Comparison of ENCODE assay signal across 1 cellular context in the genomic region with DNA sequence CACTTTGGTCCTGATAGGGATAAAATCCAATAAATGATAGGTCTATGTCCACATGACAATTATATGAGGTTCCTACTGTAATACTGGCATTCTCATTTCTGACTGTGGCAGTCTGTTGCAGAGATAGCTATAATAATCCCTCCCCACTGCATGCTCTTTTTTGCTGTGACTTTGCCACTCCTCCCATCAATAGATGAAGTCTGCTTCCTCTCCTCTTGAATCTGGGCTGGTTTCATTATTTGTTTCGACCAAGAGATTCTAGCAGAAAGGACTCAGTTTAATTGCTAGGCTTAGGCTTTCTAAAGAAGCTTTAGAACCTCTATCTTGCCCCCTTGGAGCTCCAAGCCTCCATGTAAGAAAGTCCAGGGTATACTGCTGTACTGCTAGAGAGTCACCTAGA.
TF ChIP-seq lines count a peak whose summit lies in the region.

No MANE protein-coding gene starts in this region.

TF ChIP-seq in GM12878, 131 proteins besides CTCF, POLR2A, EP300 and RAD21:
- TF ChIP-seq, protein P1, sequence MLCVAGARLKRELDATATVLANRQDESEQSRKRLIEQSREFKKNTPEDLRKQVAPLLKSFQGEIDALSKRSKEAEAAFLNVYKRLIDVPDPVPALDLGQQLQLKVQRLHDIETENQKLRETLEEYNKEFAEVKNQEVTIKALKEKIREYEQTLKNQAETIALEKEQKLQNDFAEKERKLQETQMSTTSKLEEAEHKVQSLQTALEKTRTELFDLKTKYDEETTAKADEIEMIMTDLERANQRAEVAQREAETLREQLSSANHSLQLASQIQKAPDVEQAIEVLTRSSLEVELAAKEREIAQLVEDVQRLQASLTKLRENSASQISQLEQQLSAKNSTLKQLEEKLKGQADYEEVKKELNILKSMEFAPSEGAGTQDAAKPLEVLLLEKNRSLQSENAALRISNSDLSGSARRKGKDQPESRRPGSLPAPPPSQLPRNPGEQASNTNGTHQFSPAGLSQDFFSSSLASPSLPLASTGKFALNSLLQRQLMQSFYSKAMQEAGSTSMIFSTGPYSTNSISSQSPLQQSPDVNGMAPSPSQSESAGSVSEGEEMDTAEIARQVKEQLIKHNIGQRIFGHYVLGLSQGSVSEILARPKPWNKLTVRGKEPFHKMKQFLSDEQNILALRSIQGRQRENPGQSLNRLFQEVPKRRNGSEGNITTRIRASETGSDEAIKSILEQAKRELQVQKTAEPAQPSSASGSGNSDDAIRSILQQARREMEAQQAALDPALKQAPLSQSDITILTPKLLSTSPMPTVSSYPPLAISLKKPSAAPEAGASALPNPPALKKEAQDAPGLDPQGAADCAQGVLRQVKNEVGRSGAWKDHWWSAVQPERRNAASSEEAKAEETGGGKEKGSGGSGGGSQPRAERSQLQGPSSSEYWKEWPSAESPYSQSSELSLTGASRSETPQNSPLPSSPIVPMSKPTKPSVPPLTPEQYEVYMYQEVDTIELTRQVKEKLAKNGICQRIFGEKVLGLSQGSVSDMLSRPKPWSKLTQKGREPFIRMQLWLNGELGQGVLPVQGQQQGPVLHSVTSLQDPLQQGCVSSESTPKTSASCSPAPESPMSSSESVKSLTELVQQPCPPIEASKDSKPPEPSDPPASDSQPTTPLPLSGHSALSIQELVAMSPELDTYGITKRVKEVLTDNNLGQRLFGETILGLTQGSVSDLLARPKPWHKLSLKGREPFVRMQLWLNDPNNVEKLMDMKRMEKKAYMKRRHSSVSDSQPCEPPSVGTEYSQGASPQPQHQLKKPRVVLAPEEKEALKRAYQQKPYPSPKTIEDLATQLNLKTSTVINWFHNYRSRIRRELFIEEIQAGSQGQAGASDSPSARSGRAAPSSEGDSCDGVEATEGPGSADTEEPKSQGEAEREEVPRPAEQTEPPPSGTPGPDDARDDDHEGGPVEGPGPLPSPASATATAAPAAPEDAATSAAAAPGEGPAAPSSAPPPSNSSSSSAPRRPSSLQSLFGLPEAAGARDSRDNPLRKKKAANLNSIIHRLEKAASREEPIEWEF (IDR thresholded peaks at IDR 0.05; ENCODE audit: insufficient replicate concordance, low read depth, low read length) = no peak
- TF ChIP-seq, protein P2, sequence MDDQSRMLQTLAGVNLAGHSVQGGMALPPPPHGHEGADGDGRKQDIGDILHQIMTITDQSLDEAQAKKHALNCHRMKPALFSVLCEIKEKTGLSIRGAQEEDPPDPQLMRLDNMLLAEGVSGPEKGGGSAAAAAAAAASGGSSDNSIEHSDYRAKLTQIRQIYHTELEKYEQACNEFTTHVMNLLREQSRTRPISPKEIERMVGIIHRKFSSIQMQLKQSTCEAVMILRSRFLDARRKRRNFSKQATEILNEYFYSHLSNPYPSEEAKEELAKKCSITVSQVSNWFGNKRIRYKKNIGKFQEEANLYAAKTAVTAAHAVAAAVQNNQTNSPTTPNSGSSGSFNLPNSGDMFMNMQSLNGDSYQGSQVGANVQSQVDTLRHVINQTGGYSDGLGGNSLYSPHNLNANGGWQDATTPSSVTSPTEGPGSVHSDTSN (IDR thresholded peaks at IDR 0.05; ENCODE audit: insufficient replicate concordance, low read depth, low read length) = no peak
